1 cellular context compared by ENCODE assay signal in the genomic region with DNA sequence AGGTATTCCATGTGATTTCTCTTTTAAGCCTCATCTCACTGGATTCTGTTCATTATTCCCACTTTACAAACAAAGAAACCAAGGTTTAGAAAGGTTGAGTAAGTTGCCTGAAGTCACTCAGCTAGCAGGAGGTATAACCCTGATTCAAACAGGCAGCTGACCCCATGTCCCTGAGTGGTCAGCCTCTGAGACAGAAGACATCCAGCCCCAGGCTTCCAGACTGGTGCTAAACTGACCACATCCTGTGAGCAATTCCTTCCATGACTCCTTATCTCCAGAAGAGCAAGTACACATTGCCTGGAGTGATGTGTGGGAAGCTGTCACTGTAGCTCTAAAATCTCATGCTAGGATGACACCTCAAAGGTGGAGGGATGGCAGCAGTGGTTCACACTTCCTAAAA.
TF ChIP-seq lines count a peak whose summit lies in the region.

No MANE protein-coding gene starts in this region.

TF ChIP-seq in IMR-90, 13 proteins besides CTCF, POLR2A, EP300 and RAD21 (continued from another document):
- TF ChIP-seq, protein P1, sequence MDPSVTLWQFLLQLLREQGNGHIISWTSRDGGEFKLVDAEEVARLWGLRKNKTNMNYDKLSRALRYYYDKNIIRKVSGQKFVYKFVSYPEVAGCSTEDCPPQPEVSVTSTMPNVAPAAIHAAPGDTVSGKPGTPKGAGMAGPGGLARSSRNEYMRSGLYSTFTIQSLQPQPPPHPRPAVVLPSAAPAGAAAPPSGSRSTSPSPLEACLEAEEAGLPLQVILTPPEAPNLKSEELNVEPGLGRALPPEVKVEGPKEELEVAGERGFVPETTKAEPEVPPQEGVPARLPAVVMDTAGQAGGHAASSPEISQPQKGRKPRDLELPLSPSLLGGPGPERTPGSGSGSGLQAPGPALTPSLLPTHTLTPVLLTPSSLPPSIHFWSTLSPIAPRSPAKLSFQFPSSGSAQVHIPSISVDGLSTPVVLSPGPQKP (IDR thresholded peaks at IDR 0.05; ENCODE audit: borderline replicate concordance, low read depth, low read length), result no peak
- TF ChIP-seq MAZ (IDR thresholded peaks at IDR 0.05; ENCODE audit: borderline replicate concordance, low read depth, low read length), result no peak
- TF ChIP-seq CHD1 (IDR thresholded peaks at IDR 0.05; ENCODE audit: low read depth, low read length), result no peak
